Comparison of ENCODE assay signal across 8 cellular contexts in the genomic region with DNA sequence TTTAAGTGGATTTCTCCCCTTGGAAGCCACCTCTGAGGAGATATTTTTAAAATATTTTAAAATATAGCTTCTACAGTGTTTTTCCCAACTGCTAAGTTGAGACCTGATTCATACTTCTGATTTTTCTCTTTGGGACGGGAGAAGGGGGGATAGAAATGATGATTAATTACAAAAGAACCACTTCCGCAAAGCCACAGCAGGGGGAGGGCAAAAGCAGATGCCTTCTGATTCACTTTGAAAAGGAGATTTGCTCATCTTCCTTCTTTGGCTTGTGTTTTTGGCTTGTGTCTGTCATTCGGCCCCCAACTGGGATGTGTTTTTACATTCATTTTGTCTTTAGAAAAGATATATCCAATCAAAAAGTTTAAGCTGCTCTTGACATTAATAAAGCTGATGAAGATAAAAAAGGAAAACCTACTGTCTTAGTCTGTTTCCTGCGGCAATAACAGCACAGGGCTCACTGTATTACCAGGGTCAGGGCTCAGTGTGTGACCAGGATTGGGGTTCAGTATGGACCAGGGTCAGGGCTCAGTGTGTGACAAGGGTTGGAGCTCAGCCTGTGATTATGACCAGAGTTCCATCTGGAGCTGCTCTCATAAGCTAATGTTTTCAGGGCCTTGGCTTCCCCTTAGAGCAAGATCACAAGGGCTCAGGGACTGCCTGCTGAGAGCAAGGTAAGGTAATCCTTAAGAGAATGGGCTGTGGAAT.
DNase-seq lines count a peak whose midpoint lies in the region; ATAC-seq and TF ChIP-seq lines count a peak whose summit lies in the region.

No MANE protein-coding gene starts in this region.

- intact Hi-C loops in posterior cingulate gyrus (cut with DNase I): no loop called here

- H3K36me3 ChIP-seq in BE2C: no peaks in the 10 kb centered on the region

- no peak for TF ChIP-seq CTCF in BE2C (IDR thresholded peaks at IDR 0.05; ENCODE audit: low read depth, low read length)

- H3K27me3 ChIP-seq in BE2C: no peaks in the 10 kb centered on the region; the same call in 1 of the 2 replicates

- DNase-seq in RPMI7951 (ENCODE audit: low read depth) (peak; percentile 81), kidney glomerular epithelial cell (lab: John Stamatoyannopoulos, UW) (peak; percentile 47), islet precursor cell (no peak), BE2C (no peak), posterior cingulate gyrus (no peak)
- no peak for DNase-seq in stimulated activated CD4-positive, alpha-beta T cell treated with anti-CD3 and anti-CD28 coated beads, Interleukin-12 subunit alpha, Interleukin-12 subunit beta, amount 100 ng/mL, for 4 hours

- H3K4me1 ChIP-seq in BE2C: no peaks in the 10 kb centered on the region

- H3K4me3 ChIP-seq in BE2C (ENCODE audit: low read depth, low read length): no peak overlapping the region

- ATAC-seq in GM18511 (IDR thresholded peaks at IDR 0.05; ENCODE audit: unreplicated experiment) (peak; percentile 75), HG02678 (IDR thresholded peaks at IDR 0.05; ENCODE audit: unreplicated experiment) (peak; percentile 57)

- H3K9me3 ChIP-seq in BE2C: no peaks in the 10 kb centered on the region

Comparison
In these comparisons a context has a peak if more than half of its experiments do, and no peak if none do; other contexts are left out.
1. DNase-seq: peak in RPMI7951 (single experiment) and kidney glomerular epithelial cell (single experiment); none in islet precursor cell (single experiment), BE2C (single experiment), posterior cingulate gyrus (0 of 10) and stimulated activated CD4-positive, alpha-beta T cell treated with anti-CD3 and anti-CD28 coated beads, Interleukin-12 subunit alpha, Interleukin-12 subunit beta, amount 100 ng/mL, for 4 hours (single experiment).